ENCODE assay signal across 36 cellular contexts in genomic region chr12:68252077-68252476, GRCh38. TPM values are rescaled to one million over a fixed set of nuclear protein-coding genes. Genes with fewer than 3 reads are reported as not detected.
"Had no signal": no experiment of that assay in that cellular context is flagged by ENCODE, and none has a peak within 500 bp of the region (broad histone marks: within the 10 kb centered on the region; RNA-seq: fewer than 3 reads in every experiment).

No MANE protein-coding gene starts in this region.

- H3K4me3 ChIP-seq: adrenal gland, body of pancreas, cardiac muscle cell, colonic mucosa, esophagus squamous epithelium, gastroesophageal sphincter had no signal

- H3K27ac Mint-ChIP-seq: activated CD4-positive, alpha-beta memory T cell treated with anti-CD3 and anti-CD28 coated beads for 36 hours; activated CD4-positive, alpha-beta T cell treated with anti-CD3 and anti-CD28 coated beads for 36 hours; activated CD4-positive, alpha-beta T cell treated with anti-CD3 and anti-CD28 coated beads, Interleukin-2, amount 10 ng/mL, durations not matched to agents 24 days and 14 days; activated naive CD4-positive, alpha-beta T cell treated with anti-CD3 and anti-CD28 coated beads for 36 hours; activated naive CD4-positive, alpha-beta T cell treated with anti-CD3 and anti-CD28 coated beads, Interleukin-2, amount 50 U/mL, for 24 hours; activated naive CD8-positive, alpha-beta T cell treated with anti-CD3 and anti-CD28 coated beads for 36 hours; activated naive CD8-positive, alpha-beta T cell treated with anti-CD3 and anti-CD28 coated beads, Interleukin-2, amount 50 U/mL, for 24 hours; activated T-cell treated with anti-CD3 and anti-CD28 coated beads, Interleukin-2, amount 50 U/mL, for 24 hours; activated T-cell treated with anti-CD3 and anti-CD28 coated beads, Interleukin-2, amount 50 U/mL, for 72 hours; activated T-helper 2 cell treated with anti-CD3 and anti-CD28 coated beads, Interferon-gamma antibody, Interleukin-2, Interleukin-4, amounts not matched to agents 10 μg/mL and 5 μg/mL and 100 μg/mL, durations not matched to agents 14 hours and 24 hours and 36 hours; T-cell; T-helper 1 cell treated with Interleukin-12 subunit alpha and Interleukin-12 subunit beta and Interleukin-4 antibody, amounts not matched to agents 30 μg/mL and 1 μg/mL, for 36 hours had no signal

- H3K27me3 ChIP-seq: adrenal gland, body of pancreas, cardiac muscle cell, colonic mucosa had no signal

- H3K4me1 ChIP-seq: adrenal gland, body of pancreas, colonic mucosa, esophagus squamous epithelium, gastroesophageal sphincter had no signal

- H3K9me3 ChIP-seq: adrenal gland, body of pancreas, colonic mucosa, esophagus squamous epithelium, gastroesophageal sphincter had no signal

- H3K27ac ChIP-seq: adrenal gland, body of pancreas, cardiac muscle cell, colonic mucosa, epithelial cell of prostate, esophagus squamous epithelium, gastroesophageal sphincter had no signal

- DNase-seq: activated CD4-positive, alpha-beta memory T cell treated with anti-CD3 and anti-CD28 coated beads for 36 hours; activated CD4-positive, alpha-beta T cell treated with anti-CD3 and anti-CD28 coated beads for 36 hours; activated CD4-positive, alpha-beta T cell treated with anti-CD3 and anti-CD28 coated beads, Interleukin-2, amount 10 ng/mL, durations not matched to agents 24 days and 14 days; activated CD4-positive, CD25-positive, alpha-beta regulatory T cell; activated CD4-positive, CD25-positive, alpha-beta regulatory T cell treated with anti-CD3 and anti-CD28 coated beads, Interleukin-2, amount 50 U/mL, for 72 hours; activated CD8-positive, alpha-beta memory T cell treated with anti-CD3 and anti-CD28 coated beads, Interleukin-2, amount 50 U/mL, for 48 hours; activated effector memory CD4-positive, alpha-beta T cell treated with anti-CD3 and anti-CD28 coated beads, Interleukin-2, amount 50 U/mL, for 16 hours; activated naive CD4-positive, alpha-beta T cell treated with anti-CD3 and anti-CD28 coated beads for 36 hours; activated naive CD8-positive, alpha-beta T cell treated with anti-CD3 and anti-CD28 coated beads for 36 hours; activated naive CD8-positive, alpha-beta T cell treated with anti-CD3 and anti-CD28 coated beads, Interleukin-2, amount 50 U/mL, for 24 hours; activated T-cell treated with anti-CD3 and anti-CD28 coated beads for 4 hours; activated T-cell treated with anti-CD3 and anti-CD28 coated beads, Interleukin-2, amount 50 U/mL, for 24 hours; activated T-cell treated with anti-CD3 and anti-CD28 coated beads, Interleukin-2, amount 50 U/mL, for 72 hours; adrenal gland; amygdala; aorta; body of pancreas; central memory CD4-positive, alpha-beta T cell; cerebellar nuclear complex; colonic mucosa; effector CD8-positive, alpha-beta T cell; esophagus squamous epithelium; foreskin melanocyte; SW 1271; T-cell had no signal

- H3K4me1 Mint-ChIP-seq: activated CD4-positive, alpha-beta T cell treated with anti-CD3 and anti-CD28 coated beads for 36 hours; activated naive CD4-positive, alpha-beta T cell treated with anti-CD3 and anti-CD28 coated beads, Interleukin-2, amount 50 U/mL, for 24 hours had no signal

- H3K4me3 Mint-ChIP-seq: activated CD4-positive, alpha-beta memory T cell treated with anti-CD3 and anti-CD28 coated beads for 36 hours; activated CD4-positive, alpha-beta T cell treated with anti-CD3 and anti-CD28 coated beads for 36 hours; activated CD4-positive, alpha-beta T cell treated with anti-CD3 and anti-CD28 coated beads, Interleukin-2, amount 10 ng/mL, durations not matched to agents 24 days and 14 days; activated naive CD4-positive, alpha-beta T cell treated with anti-CD3 and anti-CD28 coated beads for 36 hours; activated naive CD4-positive, alpha-beta T cell treated with anti-CD3 and anti-CD28 coated beads, Interleukin-2, amount 50 U/mL, for 24 hours; activated naive CD8-positive, alpha-beta T cell treated with anti-CD3 and anti-CD28 coated beads for 36 hours; activated naive CD8-positive, alpha-beta T cell treated with anti-CD3 and anti-CD28 coated beads, Interleukin-2, amount 50 U/mL, for 24 hours; activated T-cell treated with anti-CD3 and anti-CD28 coated beads, Interleukin-2, amount 50 U/mL, for 24 hours; T-helper 1 cell treated with Interleukin-12 subunit alpha and Interleukin-12 subunit beta and Interleukin-4 antibody, amounts not matched to agents 30 μg/mL and 1 μg/mL, for 36 hours had no signal

- ATAC-seq: activated CD4-positive, alpha-beta T cell treated with anti-CD3 and anti-CD28 coated beads for 36 hours; activated naive CD8-positive, alpha-beta T cell treated with anti-CD3 and anti-CD28 coated beads, Interleukin-2, amount 50 U/mL, for 24 hours; body of pancreas; gastroesophageal sphincter; T-cell had no signal

- H3K9me3 Mint-ChIP-seq: activated CD4-positive, alpha-beta memory T cell treated with anti-CD3 and anti-CD28 coated beads for 36 hours; activated naive CD4-positive, alpha-beta T cell treated with anti-CD3 and anti-CD28 coated beads for 36 hours; activated naive CD4-positive, alpha-beta T cell treated with anti-CD3 and anti-CD28 coated beads, Interleukin-2, amount 50 U/mL, for 24 hours; activated naive CD8-positive, alpha-beta T cell treated with anti-CD3 and anti-CD28 coated beads for 36 hours; activated naive CD8-positive, alpha-beta T cell treated with anti-CD3 and anti-CD28 coated beads, Interleukin-2, amount 50 U/mL, for 24 hours; activated T-cell treated with anti-CD3 and anti-CD28 coated beads, Interleukin-2, amount 50 U/mL, for 24 hours; activated T-cell treated with anti-CD3 and anti-CD28 coated beads, Interleukin-2, amount 50 U/mL, for 72 hours; activated T-helper 2 cell treated with anti-CD3 and anti-CD28 coated beads, Interferon-gamma antibody, Interleukin-2, Interleukin-4, amounts not matched to agents 10 μg/mL and 5 μg/mL and 100 μg/mL, durations not matched to agents 14 hours and 24 hours and 36 hours; T-cell; T-helper 1 cell treated with Interleukin-12 subunit alpha and Interleukin-12 subunit beta and Interleukin-4 antibody, amounts not matched to agents 30 μg/mL and 1 μg/mL, for 36 hours had no signal

- H3K36me3 Mint-ChIP-seq: activated CD4-positive, alpha-beta memory T cell treated with anti-CD3 and anti-CD28 coated beads for 36 hours; activated naive CD4-positive, alpha-beta T cell treated with anti-CD3 and anti-CD28 coated beads, Interleukin-2, amount 50 U/mL, for 24 hours; activated naive CD8-positive, alpha-beta T cell treated with anti-CD3 and anti-CD28 coated beads for 36 hours; T-cell had no signal

- H3K36me3 ChIP-seq: adrenal gland, cardiac muscle cell, colonic mucosa, esophagus squamous epithelium, gastroesophageal sphincter had no signal

RNA-seq across cellular contexts. Expression of gene IL22, which starts 1.3 kb away (rescaled TPM):
- total RNA-seq: adrenal gland, aorta, body of pancreas, cardiac muscle cell, colonic mucosa, dermis microvascular lymphatic vessel endothelial cell, endothelial cell of umbilical vein, fibroblast of lung, fibroblast of villous mesenchyme, gastroesophageal sphincter, glomerular endothelial cell had no signal
- polyA plus RNA-seq: adrenal gland, aorta, cardiac muscle cell, endothelial cell of umbilical vein, fibroblast of lung had no signal

RNA-seq across cellular contexts. Expression of gene IL26, which starts 26.5 kb away (rescaled TPM):
- total RNA-seq: adrenal gland, aorta, body of pancreas, cardiac muscle cell, colonic mucosa, dermis microvascular lymphatic vessel endothelial cell, endothelial cell of umbilical vein, fibroblast of lung, fibroblast of villous mesenchyme, gastroesophageal sphincter, glomerular endothelial cell had no signal
- polyA plus RNA-seq: adrenal gland, aorta, cardiac muscle cell, endothelial cell of umbilical vein, fibroblast of lung had no signal
